In the genomic region with DNA sequence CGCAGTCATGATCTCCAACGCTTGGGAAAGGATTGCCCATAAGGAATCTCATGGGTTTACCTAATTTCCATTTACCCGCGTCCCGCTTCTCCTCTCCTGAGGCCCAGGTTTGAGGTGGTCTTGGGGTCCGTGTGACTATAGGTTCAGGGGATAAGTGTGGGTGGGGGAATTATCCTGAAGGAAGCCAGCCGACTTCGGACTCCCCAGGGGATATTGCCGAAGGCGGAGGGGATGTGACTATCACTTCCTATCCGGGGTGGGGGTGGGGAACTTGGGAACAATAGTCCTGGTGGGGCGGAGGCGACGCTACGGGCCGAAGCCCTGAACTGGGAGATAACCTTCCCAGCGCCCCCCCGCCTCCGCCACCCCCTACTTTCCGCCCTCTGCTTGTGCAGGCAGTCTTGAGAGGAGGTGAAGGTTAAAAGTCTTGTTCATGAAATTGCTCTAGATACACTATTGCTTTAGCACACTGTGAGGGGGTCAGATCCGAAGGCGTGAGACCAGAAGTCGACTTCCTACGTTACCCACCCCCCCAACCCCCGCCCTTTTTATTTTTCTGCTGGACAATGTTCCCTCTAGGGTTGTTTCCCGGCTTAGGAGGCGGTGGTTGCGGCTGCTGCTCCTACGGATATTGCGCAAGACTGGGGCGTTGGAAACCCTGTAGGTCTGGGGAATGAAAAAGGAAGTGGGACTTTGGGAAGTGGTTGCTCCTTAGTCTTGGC, we compare ENCODE assay signal across 8 cellular contexts. TPM values are rescaled to one million over a fixed set of nuclear protein-coding genes. Genes with fewer than 3 reads are reported as not detected.
DNase-seq lines count a peak whose midpoint lies in the region; TF ChIP-seq lines count a peak whose summit lies in the region.

No MANE protein-coding gene starts in this region.

- H3K4me3 ChIP-seq in MG63: peak overlapping the region; percentile 71
- H3K4me3 ChIP-seq in spleen: peak overlapping the region; percentile 66 to 97 (median 88)

- no peak for TF ChIP-seq CTCF in spleen (IDR thresholded peaks at IDR 0.05 in 8 of 11, conservative IDR thresholded peaks at IDR 0.05 in 3 of 11)

- H3K9me3 ChIP-seq in MG63 (no peaks in the 10 kb centered on the region), spleen (no peaks in the 10 kb centered on the region)

- H3K27ac ChIP-seq in layer of hippocampus (ENCODE audit: low read depth, low read length) (peak overlapping the region; percentile 86), spleen (peak overlapping the region; percentile 81 to 99 (median 96))

- 1 to 4% (median 3%) methylated on average over 24 to 31 of the region's 31 CpGs for WGBS in spleen, 5 donors

- DNase-seq in NCI-H2081 (lab: John Stamatoyannopoulos, UW) (peak; percentile 76 to 83), NCI-H2081 treated with DMSO at 0.1 percent for 48 hours (lab: John Stamatoyannopoulos, UW) (no peak), MG63 (peak; percentile 88), SK-N-DZ (ENCODE audit: low spot score) (peak; percentile 78), dermis blood vessel endothelial cell (peak; percentile 96), spleen (peak; percentile 83), activated gamma-delta T cell treated with Interleukin-2 at 50 U/mL for 16 hours (no peak)

- H3K36me3 ChIP-seq in MG63 (no peaks in the 10 kb centered on the region), spleen (no peaks in the 10 kb centered on the region)

- intact Hi-C loops in spleen (cut with DNase I; ENCODE audit: low total_unique reads): no loop called here

- no peak for TF ChIP-seq POLR2A in spleen (IDR thresholded peaks at IDR 0.05)

- H3K27me3 ChIP-seq in MG63 (no peaks in the 10 kb centered on the region), layer of hippocampus (ENCODE audit: control insufficient read depth, insufficient read depth, low read length) (no peaks in the 10 kb centered on the region), spleen (replicated peaks in 1 of 7) (no peaks in the 10 kb centered on the region)

- peaks cover 12 to 72% (median 58%) of the 10 kb centered on the region in 6 donors for H3K4me1 ChIP-seq in spleen

RNA-seq across cellular contexts. Expression of a gene that starts 1.3 kb away (rescaled TPM):
- 11.5 and 15.5 TPM in 2 replicates for total RNA-seq in MG63 (2014; rRNA removed; shearing (Covaris generic); ENCODE audit: low replicate concordance)
- polyA plus RNA-seq in SK-N-DZ (2014; cell fraction: cytosol; rRNA removed): 22.3 and 22.6 TPM in 2 replicates
- 28.7 and 45.2 TPM in 2 replicates for polyA plus RNA-seq in SK-N-DZ (2014; cell fraction: nucleus; rRNA removed)
- total RNA-seq in dermis blood vessel endothelial cell (56.3 and 88.0 TPM in 2 replicates), spleen (100 to 1,000 TPM in 6 of 7 donors, 10 to 100 TPM in 1; 78.9 to 183 (median 135) TPM)
- 10 to 100 TPM; 32.1 to 53.5 (median 36.6) TPM for polyA plus RNA-seq in spleen

Comparison
In these comparisons a context has a peak if more than half of its experiments do, and no peak if none do; other contexts are left out.
1. DNase-seq: peak in NCI-H2081 (2 of 2), MG63 (single experiment), SK-N-DZ (single experiment), dermis blood vessel endothelial cell (single experiment) and spleen (single experiment); none in NCI-H2081 treated with DMSO at 0.1 percent for 48 hours (single experiment) and activated gamma-delta T cell treated with Interleukin-2 at 50 U/mL for 16 hours (single experiment).